8 cellular contexts compared by ENCODE assay signal in genomic region chr10:62632071-62632809, GRCh38.
DNase-seq lines count a peak whose midpoint lies in the region; ATAC-seq, FAIRE-seq and TF ChIP-seq lines count a peak whose summit lies in the region.

No MANE protein-coding gene starts in this region.

- H3K27ac ChIP-seq in HL-60 (replicated peaks), result peak overlapping the region; percentile 77
- no peak overlapping the region for H3K27ac ChIP-seq in right lobe of liver

- H3K27me3 Mint-ChIP-seq in activated CD8-positive, alpha-beta memory T cell treated with anti-CD3 and anti-CD28 coated beads, Interleukin-2, amount 10 ng/mL, durations not matched to agents 7 days and 5 days, result peaks cover 3% of the 10 kb centered on the region

- H3K9me3 Mint-ChIP-seq in activated CD8-positive, alpha-beta memory T cell treated with anti-CD3 and anti-CD28 coated beads, Interleukin-2, amount 10 ng/mL, durations not matched to agents 7 days and 5 days (ENCODE audit: low read depth), result no peaks in the 10 kb centered on the region

- H3K4me3 Mint-ChIP-seq in activated CD8-positive, alpha-beta memory T cell treated with anti-CD3 and anti-CD28 coated beads, Interleukin-2, amount 10 ng/mL, durations not matched to agents 7 days and 5 days, result peak overlapping the region; percentile 37

- intact Hi-C loops in right lobe of liver (cut with DNase I), result no loop called here

- peaks cover 23% of the 10 kb centered on the region for H3K4me1 Mint-ChIP-seq in activated CD8-positive, alpha-beta memory T cell treated with anti-CD3 and anti-CD28 coated beads, Interleukin-2, amount 10 ng/mL, durations not matched to agents 7 days and 5 days

- H3K27me3 ChIP-seq in HL-60 (ENCODE audit: insufficient read depth, poor library complexity, severe bottlenecking), result no peaks in the 10 kb centered on the region
- no peaks in the 10 kb centered on the region for H3K27me3 ChIP-seq in right lobe of liver

- peak overlapping the region; percentile 87 for H3K27ac Mint-ChIP-seq in activated CD8-positive, alpha-beta memory T cell treated with anti-CD3 and anti-CD28 coated beads, Interleukin-2, amount 10 ng/mL, durations not matched to agents 7 days and 5 days

- H3K9me3 ChIP-seq in right lobe of liver, result no peaks in the 10 kb centered on the region

- peaks cover 2% of the 10 kb centered on the region for H3K36me3 Mint-ChIP-seq in activated CD8-positive, alpha-beta memory T cell treated with anti-CD3 and anti-CD28 coated beads, Interleukin-2, amount 10 ng/mL, durations not matched to agents 7 days and 5 days

- TF ChIP-seq POLR2A in right lobe of liver (IDR thresholded peaks at IDR 0.05), result no peak

- CTCF ChIA-PET in activated CD8-positive, alpha-beta memory T cell treated with anti-CD3 and anti-CD28 coated beads, Interleukin-2, amount 10 ng/mL, durations not matched to agents 7 days and 5 days (lab: Charles Lee), result interaction anchor here (1.0 to 2.3 kb wide), 4 partner anchors 15 to 185 kb away, joined by 3 to 5 read pairs (median 4); no protein-coding TSS in a partner anchor

- TF ChIP-seq CTCF in HL-60 (IDR thresholded peaks at IDR 0.05; ENCODE audit: insufficient read depth, low read length), result no peak
- no peak for TF ChIP-seq CTCF in right lobe of liver (IDR thresholded peaks at IDR 0.05)

- 38% methylated on average over 9 of the region's 12 CpGs for WGBS in right lobe of liver (ENCODE audit: insufficient coverage, low coverage, low lambda C conversion rate, missing lambda C conversion rate)

- H3K4me3 ChIP-seq in HL-60 (replicated peaks; ENCODE audit: insufficient read depth, low read length) (peak overlapping the region; percentile 0; the same call in 1 of the 2 replicates), right lobe of liver (no peak overlapping the region)

- peak; percentile 33 for DNase-seq in Daoy (ENCODE audit: low read depth)
- DNase-seq in HL-60 (ENCODE audit: low read depth in 1 of 2, low spot score in 1 of 2), result peak; percentile 68 to 69
- DNase-seq in activated CD8-positive, alpha-beta memory T cell treated with anti-CD3 and anti-CD28 coated beads, Interleukin-2, amount 10 ng/mL, durations not matched to agents 7 days and 5 days, result peak; percentile 86
- DNase-seq in right lobe of liver, result no peak
- no peak for DNase-seq in HK-2 (ENCODE audit: unreplicated experiment)
- DNase-seq in OCI-M1 (lab: John Stamatoyannopoulos, UW), result no peak
- DNase-seq in urothelium cell line (ENCODE audit: low spot score), result no peak

- H3K36me3 ChIP-seq in right lobe of liver, result no peaks in the 10 kb centered on the region

- H3K4me1 ChIP-seq in right lobe of liver, result no peaks in the 10 kb centered on the region

- peak; percentile 87 for ATAC-seq in GM21447 (IDR thresholded peaks at IDR 0.05; ENCODE audit: unreplicated experiment)
- ATAC-seq in activated CD8-positive, alpha-beta memory T cell treated with anti-CD3 and anti-CD28 coated beads, Interleukin-2, amount 10 ng/mL, durations not matched to agents 7 days and 5 days, result peak; percentile 94
- ATAC-seq in right lobe of liver, result peak; percentile 56 to 74 (median 67)

- no peak for FAIRE-seq in urothelium cell line (lab: Jason Lieb, UNC)

Comparison
In these comparisons a context has a peak if more than half of its experiments do, and no peak if none do; other contexts are left out.
1. DNase-seq: peak in Daoy (single experiment), HL-60 (2 of 2) and activated CD8-positive, alpha-beta memory T cell treated with anti-CD3 and anti-CD28 coated beads, Interleukin-2, amount 10 ng/mL, durations not matched to agents 7 days and 5 days (single experiment); none in right lobe of liver (0 of 3), HK-2 (single experiment), OCI-M1 (single experiment) and urothelium cell line (single experiment).
2. Peak in every context shown above with its lines, with median percentiles within 50 percentile points of each other: ATAC-seq.